In the genomic region with DNA sequence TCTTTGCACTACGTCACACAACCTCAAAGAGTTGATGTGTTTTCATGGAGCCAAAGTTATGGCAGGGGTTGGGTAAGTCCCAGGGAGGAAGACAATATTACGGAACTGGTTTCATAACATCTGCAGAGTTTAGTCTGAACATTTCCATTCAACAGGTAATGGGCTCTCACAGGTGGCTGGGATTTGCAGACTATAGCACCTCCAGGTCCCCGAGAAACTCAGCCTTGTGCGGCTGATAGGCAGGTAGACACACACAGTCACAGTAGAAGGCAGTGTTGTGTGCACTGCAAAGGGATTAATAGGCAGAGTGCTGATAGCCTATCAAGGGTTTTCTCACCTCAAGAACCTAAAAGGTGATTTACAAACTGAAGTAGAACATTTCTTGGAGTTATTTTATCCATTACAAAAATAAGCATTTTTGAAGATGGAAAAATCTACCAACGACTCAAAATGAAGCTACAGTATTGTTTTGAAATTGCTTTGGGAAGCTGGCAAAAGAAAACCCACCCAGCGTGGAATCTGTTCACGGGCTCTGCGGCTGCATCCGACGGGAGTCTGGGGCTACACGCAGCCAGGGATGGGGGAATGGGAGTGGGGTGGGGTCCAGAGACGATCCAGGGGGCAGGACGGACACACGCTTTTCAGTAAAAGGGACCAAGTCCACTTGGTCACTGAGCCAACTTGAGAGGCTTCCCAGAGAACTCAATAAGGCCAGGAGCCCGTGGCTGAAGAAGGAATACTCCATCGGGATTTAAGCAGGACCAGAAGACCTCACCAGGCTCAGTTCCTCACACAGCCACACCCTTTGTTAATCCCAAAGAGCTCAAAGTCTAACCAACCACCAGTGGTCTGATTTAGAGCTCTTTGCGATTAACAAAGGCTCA, we compare ENCODE assay signal across 8 cellular contexts.
DNase-seq lines count a peak whose midpoint lies in the region; ATAC-seq and TF ChIP-seq lines count a peak whose summit lies in the region.

No MANE protein-coding gene starts in this region.

- H3K36me3 Mint-ChIP-seq in dendritic cell treated with granulocyte-macrophage colony-stimulating factor and Interleukin-4, amounts not matched to agents 40 ng/mL and 50 ng/mL, for 4 days (ENCODE audit: low read depth) = peaks cover 45% of the 10 kb centered on the region

- H3K9me3 ChIP-seq in MG63 (no peaks in the 10 kb centered on the region), mesenchymal stem cell (ENCODE audit: control insufficient read depth, low read length) (no peaks in the 10 kb centered on the region), uterus (no peaks in the 10 kb centered on the region)

- no peak overlapping the region for H3K18ac ChIP-seq in mesenchymal stem cell (ENCODE audit: low read depth in 1 of 2, low read length in 2 of 2)

- H4K8ac ChIP-seq in mesenchymal stem cell (ENCODE audit: low read length) = no peak overlapping the region

- 68% methylated on average over 16 of the region's 17 CpGs for WGBS in mesenchymal stem cell

- no peaks in the 10 kb centered on the region for H3K27me3 ChIP-seq in MG63
- no peaks in the 10 kb centered on the region for H3K27me3 ChIP-seq in mesenchymal stem cell (ENCODE audit: control insufficient read depth in 1 of 2, insufficient read depth in 1 of 2, low read length in 2 of 2)
- H3K27me3 ChIP-seq in uterus = no peaks in the 10 kb centered on the region

- peaks cover 4% of the 10 kb centered on the region for H3K27me3 Mint-ChIP-seq in dendritic cell treated with granulocyte-macrophage colony-stimulating factor and Interleukin-4, amounts not matched to agents 40 ng/mL and 50 ng/mL, for 4 days

- peak overlapping the region; percentile 80 for H3K4me2 ChIP-seq in mesenchymal stem cell (ENCODE audit: low read length, poor library complexity, severe bottlenecking)

- no peak overlapping the region for H2BK15ac ChIP-seq in mesenchymal stem cell (ENCODE audit: low read depth, poor library complexity, severe bottlenecking)

- H3K4me1 Mint-ChIP-seq in dendritic cell treated with granulocyte-macrophage colony-stimulating factor and Interleukin-4, amounts not matched to agents 40 ng/mL and 50 ng/mL, for 4 days (ENCODE audit: low read depth) = peaks cover 68% of the 10 kb centered on the region

- ATAC-seq in HG03521 (IDR thresholded peaks at IDR 0.05; ENCODE audit: unreplicated experiment) = no peak
- no peak for ATAC-seq in HG03159 (IDR thresholded peaks at IDR 0.05; ENCODE audit: unreplicated experiment)

- DNase-seq in EL (peak; percentile 48), MG63 (peak; percentile 21), mesenchymal stem cell (peak; percentile 46), uterus (peak; percentile 21 to 24)
- no peak for DNase-seq in effector CD4-positive, alpha-beta T cell

- H3K4me3 ChIP-seq in MG63 (peak overlapping the region; percentile 76), mesenchymal stem cell (ENCODE audit: insufficient read depth in 1 of 2, low read depth in 1 of 2, low read length in 2 of 2) (peak overlapping the region; percentile 87 to 95), uterus (peak overlapping the region; percentile 77 to 87)

- peak overlapping the region; percentile 92 for H3K9ac ChIP-seq in mesenchymal stem cell (ENCODE audit: low read length)

- H3K36me3 ChIP-seq in MG63 (peaks cover 5% of the 10 kb centered on the region; the same call in 1 of the 2 replicates), mesenchymal stem cell (ENCODE audit: control insufficient read depth in 1 of 2, insufficient read depth in 2 of 2, low read depth in 1 of 2, low read length in 2 of 2) (peaks cover 1 to 15% of the 10 kb centered on the region in 2 experiments), uterus (no peaks in the 10 kb centered on the region)

- no peak overlapping the region for H2AFZ ChIP-seq in mesenchymal stem cell (ENCODE audit: low read depth, low read length)

- no peak for TF ChIP-seq POLR2A in uterus (IDR thresholded peaks at IDR 0.05)

- H4K91ac ChIP-seq in mesenchymal stem cell (ENCODE audit: low read length) = peak overlapping the region; percentile 18

- H3K14ac ChIP-seq in mesenchymal stem cell (ENCODE audit: low read length in 2 of 2) = peak overlapping the region in 1 of 2 experiments; percentile 42

- H3K4me3 Mint-ChIP-seq in dendritic cell treated with granulocyte-macrophage colony-stimulating factor and Interleukin-4, amounts not matched to agents 40 ng/mL and 50 ng/mL, for 4 days = peak overlapping the region; percentile 78

- no peak overlapping the region for H3K27ac ChIP-seq in mesenchymal stem cell (ENCODE audit: low read length, poor library complexity, severe bottlenecking)
- H3K27ac ChIP-seq in uterus = peak overlapping the region; percentile 89 to 92

- no peak for TF ChIP-seq CTCF in uterus (IDR thresholded peaks at IDR 0.05)

- no peak overlapping the region for H3K23ac ChIP-seq in mesenchymal stem cell (ENCODE audit: low read length in 2 of 2)

- peak overlapping the region in 1 of 2 experiments; percentile 6 for H3K4ac ChIP-seq in mesenchymal stem cell (ENCODE audit: low read depth in 1 of 2, low read length in 2 of 2)

- no peak overlapping the region for H2BK12ac ChIP-seq in mesenchymal stem cell (ENCODE audit: low read length in 2 of 2)

- no peaks in the 10 kb centered on the region for H3K9me3 Mint-ChIP-seq in dendritic cell treated with granulocyte-macrophage colony-stimulating factor and Interleukin-4, amounts not matched to agents 40 ng/mL and 50 ng/mL, for 4 days

- peaks cover 24% of the 10 kb centered on the region for H3K79me1 ChIP-seq in mesenchymal stem cell (replicated peaks; ENCODE audit: low read length, poor library complexity, severe bottlenecking)

- H2BK120ac ChIP-seq in mesenchymal stem cell (ENCODE audit: low read depth, low read length) = no peak overlapping the region

- intact Hi-C loops in dendritic cell treated with granulocyte-macrophage colony-stimulating factor and Interleukin-4, amounts not matched to agents 40 ng/mL and 50 ng/mL, for 4 days (cut with micrococcal nuclease) = loop anchor here (5.0 kb wide), 1 partner anchor 89 kb away; no protein-coding TSS in a partner anchor
- intact Hi-C loops in uterus (cut with DNase I; ENCODE audit: low total_unique reads) = loop anchor here (10.0 kb wide), 2 partner anchors 97 to 217 kb away; no protein-coding TSS in a partner anchor

- H3K27ac Mint-ChIP-seq in dendritic cell treated with granulocyte-macrophage colony-stimulating factor and Interleukin-4, amounts not matched to agents 40 ng/mL and 50 ng/mL, for 4 days = peak overlapping the region; percentile 82

- H3K4me1 ChIP-seq in mesenchymal stem cell (ENCODE audit: control insufficient read depth, insufficient read depth, low read depth, low read length) (peaks cover 7% of the 10 kb centered on the region), uterus (peaks cover 3% of the 10 kb centered on the region in 2 donors)

- no peak overlapping the region for H2AK5ac ChIP-seq in mesenchymal stem cell (ENCODE audit: low read length, severe bottlenecking)

- H2BK5ac ChIP-seq in mesenchymal stem cell (ENCODE audit: low read depth, low read length, poor library complexity, severe bottlenecking) = no peak overlapping the region
